In genomic region chr1:222898191-222898527, GRCh38 we compare ENCODE assay signal across 9 cellular contexts.
A peak's percentile ranks its signal among the peaks of the same experiment; 100 is the strongest.
DNase-seq lines count a peak whose midpoint lies in the region; ATAC-seq, FAIRE-seq and TF ChIP-seq lines count a peak whose summit lies in the region.
"Had no signal": no experiment of that assay in that cellular context is flagged by ENCODE, and none has a peak within 500 bp of the region (broad histone marks: within the 10 kb centered on the region; RNA-seq: fewer than 3 reads in every experiment).

No MANE protein-coding gene starts in this region.

- TF ChIP-seq POLR2A in spleen (IDR thresholded peaks at IDR 0.05): no peak
- no peak for TF ChIP-seq POLR2A in testis (IDR thresholded peaks at IDR 0.05)
- TF ChIP-seq POLR2A in GM12892 (IDR thresholded peaks at IDR 0.05; ENCODE audit: low read depth, low read length): no peak

- DNase-seq in activated CD4-positive, alpha-beta T cell treated with anti-CD3 and anti-CD28 coated beads, Interleukin-2, amount 10 ng/mL, durations not matched to agents 7 days and 5 days: no peak
- DNase-seq in activated CD4-positive, alpha-beta T cell treated with anti-CD3 and anti-CD28 coated beads for 1 hour: no peak
- DNase-seq in T-helper 17 cell: no peak
- DNase-seq in hepatocyte (ENCODE audit: low spot score): no peak
- DNase-seq in spleen: no peak
- DNase-seq in SHP77 treated with DMSO at 0.1 percent for 48 hours (lab: John Stamatoyannopoulos, UW): no peak
- no peak for DNase-seq in testis
- no peak for DNase-seq in GM12892 (ENCODE audit: insufficient read length)
- DNase-seq: NCI-H69 had no signal

- H3K4me1 ChIP-seq in hepatocyte (ENCODE audit: insufficient read depth): no peaks in the 10 kb centered on the region
- H3K4me1 ChIP-seq in spleen: peaks cover 0 to 21% (median 2%) of the 10 kb centered on the region in 6 donors
- H3K4me1 ChIP-seq in testis: peaks cover 9% of the 10 kb centered on the region

- WGBS in hepatocyte (ENCODE audit: low lambda C conversion rate, missing lambda C conversion rate): 24% methylated on average over 1 of the region's 1 CpG
- WGBS in spleen, 5 donors: 36 to 52% (median 47%) methylated on average over 1 of the region's 1 CpG
- WGBS in testis, 2 donors: 14 to 26% methylated on average over 1 of the region's 1 CpG

- H3K4me2 ChIP-seq in hepatocyte: peak overlapping the region; percentile 60

- no peaks in the 10 kb centered on the region for H3K9me3 ChIP-seq in T-helper 17 cell (ENCODE audit: control insufficient read depth, low read length, poor library complexity, severe bottlenecking)
- H3K9me3 ChIP-seq in hepatocyte (ENCODE audit: low read depth): no peaks in the 10 kb centered on the region
- peaks cover 0 to 6% (median 0%) of the 10 kb centered on the region in 8 donors for H3K9me3 ChIP-seq in spleen
- H3K9me3 ChIP-seq in testis: no peaks in the 10 kb centered on the region

- H3K27me3 Mint-ChIP-seq in activated CD4-positive, alpha-beta T cell treated with anti-CD3 and anti-CD28 coated beads, Interleukin-2, amount 10 ng/mL, durations not matched to agents 7 days and 5 days: no peaks in the 10 kb centered on the region
- H3K27me3 Mint-ChIP-seq in T-helper 17 cell: no peaks in the 10 kb centered on the region

- peak overlapping the region; percentile 43 for H3K4me3 Mint-ChIP-seq in activated CD4-positive, alpha-beta T cell treated with anti-CD3 and anti-CD28 coated beads, Interleukin-2, amount 10 ng/mL, durations not matched to agents 7 days and 5 days
- no peak overlapping the region for H3K4me3 Mint-ChIP-seq in T-helper 17 cell

- ATAC-seq in T-helper 17 cell: no peak

- no peaks in the 10 kb centered on the region for H3K9me3 Mint-ChIP-seq in activated CD4-positive, alpha-beta T cell treated with anti-CD3 and anti-CD28 coated beads, Interleukin-2, amount 10 ng/mL, durations not matched to agents 7 days and 5 days

- H3K27ac ChIP-seq in hepatocyte (peak overlapping the region; percentile 58), spleen (peak overlapping the region in 7 of 8 donors; percentile 2 to 55 (median 37)), testis (peak overlapping the region in 1 of 2 donors; percentile 9)

- FAIRE-seq in GM12892 (lab: Jason Lieb, UNC): no peak

- TF ChIP-seq CTCF in hepatocyte (IDR thresholded peaks at IDR 0.05; ENCODE audit: poor library complexity) (no peak), spleen (IDR thresholded peaks at IDR 0.05 in 8 of 11, conservative IDR thresholded peaks at IDR 0.05 in 3 of 11) (no peak), testis (IDR thresholded peaks at IDR 0.05) (no peak)

- CTCF ChIA-PET in activated CD4-positive, alpha-beta T cell treated with anti-CD3 and anti-CD28 coated beads, Interleukin-2, amount 10 ng/mL, durations not matched to agents 7 days and 5 days (lab: Charles Lee): no interaction called here

- peak overlapping the region; percentile 67 for H3K27ac Mint-ChIP-seq in activated CD4-positive, alpha-beta T cell treated with anti-CD3 and anti-CD28 coated beads, Interleukin-2, amount 10 ng/mL, durations not matched to agents 7 days and 5 days
- peak overlapping the region; percentile 72 for H3K27ac Mint-ChIP-seq in T-helper 17 cell

- peaks cover 17% of the 10 kb centered on the region for H3K4me1 Mint-ChIP-seq in activated CD4-positive, alpha-beta T cell treated with anti-CD3 and anti-CD28 coated beads, Interleukin-2, amount 10 ng/mL, durations not matched to agents 7 days and 5 days
- H3K4me1 Mint-ChIP-seq in T-helper 17 cell: peaks cover 12% of the 10 kb centered on the region

- H3K79me2 ChIP-seq in hepatocyte: no peaks in the 10 kb centered on the region

- no peaks in the 10 kb centered on the region for H3K9me2 ChIP-seq in hepatocyte (replicated peaks; ENCODE audit: insufficient read depth)

- intact Hi-C loops in spleen (cut with DNase I; ENCODE audit: low total_unique reads) (no loop called here), testis (cut with DNase I; ENCODE audit: low total_unique reads) (no loop called here)

- H3K27me3 ChIP-seq in hepatocyte (no peaks in the 10 kb centered on the region), spleen (replicated peaks in 1 of 7) (no peaks in the 10 kb centered on the region), testis (no peaks in the 10 kb centered on the region)

- H3K36me3 Mint-ChIP-seq in activated CD4-positive, alpha-beta T cell treated with anti-CD3 and anti-CD28 coated beads, Interleukin-2, amount 10 ng/mL, durations not matched to agents 7 days and 5 days (ENCODE audit: low read depth): no peaks in the 10 kb centered on the region
- peaks cover 2% of the 10 kb centered on the region for H3K36me3 Mint-ChIP-seq in T-helper 17 cell (ENCODE audit: low read depth)

- H4K20me1 ChIP-seq in hepatocyte (ENCODE audit: insufficient read depth, poor library complexity, severe bottlenecking): no peaks in the 10 kb centered on the region

- H3K4me3 ChIP-seq in hepatocyte: no peak overlapping the region
- H3K4me3 ChIP-seq in spleen: peak overlapping the region in 2 of 8 donors; percentile 8 to 41
- no peak overlapping the region for H3K4me3 ChIP-seq in testis

- H2AFZ ChIP-seq in hepatocyte: no peak overlapping the region

- POLR2A ChIA-PET in activated CD4-positive, alpha-beta T cell treated with anti-CD3 and anti-CD28 coated beads, Interleukin-2, amount 10 ng/mL, durations not matched to agents 7 days and 5 days (lab: Charles Lee): no interaction called here

- H3K36me3 ChIP-seq in hepatocyte (replicated peaks; ENCODE audit: insufficient read depth, low read depth) (no peaks in the 10 kb centered on the region), spleen (peaks cover 0 to 8% (median 0%) of the 10 kb centered on the region in 6 donors), testis (ENCODE audit: low read depth, missing control alignments) (no peaks in the 10 kb centered on the region)
